21 cellular contexts compared by ENCODE assay signal in the genomic region with DNA sequence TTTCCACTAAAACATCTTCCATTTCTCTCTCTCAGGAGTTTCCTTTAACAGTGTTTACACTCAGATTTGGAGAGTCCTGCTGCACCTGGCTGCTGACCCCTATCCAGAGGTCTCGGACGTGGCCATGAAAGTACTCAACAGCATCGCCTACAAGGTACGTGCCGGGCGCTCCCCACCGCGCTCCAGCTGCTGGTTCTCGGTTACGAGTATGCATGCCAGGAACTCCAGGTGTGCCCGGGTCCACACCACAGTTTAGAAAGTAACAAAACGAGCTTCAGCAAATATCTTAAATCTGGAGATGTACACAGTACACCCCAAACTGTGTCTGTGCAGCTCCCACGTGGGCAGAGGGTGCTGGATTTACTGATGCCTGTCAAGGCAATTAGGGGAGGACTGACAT.
"Had no signal": no experiment of that assay in that cellular context is flagged by ENCODE, and none has a peak within 500 bp of the region (broad histone marks: within the 10 kb centered on the region; RNA-seq: fewer than 3 reads in every experiment).

No MANE protein-coding gene starts in this region.

- H3K27me3 Mint-ChIP-seq: activated CD4-positive, alpha-beta T cell treated with anti-CD3 and anti-CD28 coated beads, Interleukin-2, amount 10 ng/mL, durations not matched to agents 7 days and 5 days; activated naive CD8-positive, alpha-beta T cell treated with anti-CD3 and anti-CD28 coated beads, Interleukin-2, amount 50 U/mL, for 24 hours; effector memory CD8-positive, alpha-beta T cell had no signal

- H3K4me1 Mint-ChIP-seq: mesothelial cell of epicardium had no signal

- H3K27me3 ChIP-seq: foreskin keratinocyte, pancreas, transverse colon, vagina had no signal

- H3K27ac Mint-ChIP-seq: activated naive CD8-positive, alpha-beta T cell treated with anti-CD3 and anti-CD28 coated beads, Interleukin-2, amount 50 U/mL, for 24 hours; mesothelial cell of epicardium had no signal

- H3K9me3 Mint-ChIP-seq: activated naive CD8-positive, alpha-beta T cell treated with anti-CD3 and anti-CD28 coated beads, Interleukin-2, amount 50 U/mL, for 24 hours; effector memory CD8-positive, alpha-beta T cell; mesothelial cell of epicardium; neural crest cell had no signal

- H3K4me1 ChIP-seq: foreskin keratinocyte, pancreas, transverse colon, vagina had no signal

- H3K27ac ChIP-seq: foreskin keratinocyte, pancreas, transverse colon, vagina had no signal

- DNase-seq: activated CD4-positive, alpha-beta T cell treated with anti-CD3 and anti-CD28 coated beads, Interleukin-2, amount 10 ng/mL, durations not matched to agents 7 days and 5 days; activated CD8-positive, alpha-beta memory T cell treated with anti-CD3 and anti-CD28 coated beads, Interleukin-2, amount 50 U/mL, for 48 hours; activated gamma-delta T cell treated with Interleukin-2 at 50 U/mL for 16 hours; activated naive CD8-positive, alpha-beta T cell treated with anti-CD3 and anti-CD28 coated beads, Interleukin-2, amount 50 U/mL, for 24 hours; cerebellar nuclear complex; dermis blood vessel endothelial cell; effector memory CD8-positive, alpha-beta T cell; foreskin keratinocyte; glutamatergic neuron; left colon; retina; stimulated activated CD4-positive, alpha-beta T cell treated with anti-CD3 and anti-CD28 coated beads, Interleukin-15, amount 100 ng/mL, for 24 hours; stimulated activated CD4-positive, alpha-beta T cell treated with anti-CD3 and anti-CD28 coated beads, Interleukin-4, amount 100 ng/mL, for 1 hour; stimulated activated naive CD4-positive, alpha-beta T cell treated with Interleukin-2 at 50 U/mL for 16 hours; substantia nigra; transverse colon had no signal

- ATAC-seq: activated naive CD8-positive, alpha-beta T cell treated with anti-CD3 and anti-CD28 coated beads, Interleukin-2, amount 50 U/mL, for 24 hours; effector memory CD8-positive, alpha-beta T cell; foreskin keratinocyte; left colon; pancreas had no signal

- H3K9me3 ChIP-seq: pancreas, transverse colon, vagina had no signal

- H3K4me3 Mint-ChIP-seq: activated CD4-positive, alpha-beta T cell treated with anti-CD3 and anti-CD28 coated beads, Interleukin-2, amount 10 ng/mL, durations not matched to agents 7 days and 5 days; activated naive CD8-positive, alpha-beta T cell treated with anti-CD3 and anti-CD28 coated beads, Interleukin-2, amount 50 U/mL, for 24 hours; effector memory CD8-positive, alpha-beta T cell; mesothelial cell of epicardium; neural crest cell had no signal

- H3K4me3 ChIP-seq: lung, pancreas, transverse colon, vagina had no signal
